In the genomic region with DNA sequence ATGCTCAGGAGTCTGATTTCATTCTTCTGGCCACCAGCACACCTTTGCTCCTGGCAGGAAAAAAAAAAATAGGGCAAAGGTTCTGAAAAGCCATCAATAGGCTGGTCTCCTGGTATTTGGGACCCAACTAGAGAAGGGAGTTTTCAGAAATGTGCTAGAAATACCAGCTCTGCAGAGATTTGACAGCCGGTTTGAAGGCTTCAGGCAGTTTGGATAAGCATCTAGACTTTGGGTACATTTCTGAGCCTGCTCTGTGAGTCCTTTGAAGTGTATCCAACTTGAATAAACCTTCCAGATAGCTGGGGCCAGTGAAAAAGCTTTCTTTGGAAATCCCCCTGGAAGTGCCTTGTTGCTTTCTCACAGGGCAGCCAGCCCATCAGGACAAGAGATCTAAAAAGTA, we compare ENCODE assay signal across 1 cellular context.
TF ChIP-seq lines count a peak whose summit lies in the region.

No MANE protein-coding gene starts in this region.

TF ChIP-seq in HepG2, 621 proteins besides CTCF, POLR2A, EP300 and RAD21:
- no peak for TF ChIP-seq ZNF724P (CRISPR knock-in tag; IDR thresholded peaks at IDR 0.05; ENCODE audit: borderline replicate concordance)
- TF ChIP-seq, protein P1, sequence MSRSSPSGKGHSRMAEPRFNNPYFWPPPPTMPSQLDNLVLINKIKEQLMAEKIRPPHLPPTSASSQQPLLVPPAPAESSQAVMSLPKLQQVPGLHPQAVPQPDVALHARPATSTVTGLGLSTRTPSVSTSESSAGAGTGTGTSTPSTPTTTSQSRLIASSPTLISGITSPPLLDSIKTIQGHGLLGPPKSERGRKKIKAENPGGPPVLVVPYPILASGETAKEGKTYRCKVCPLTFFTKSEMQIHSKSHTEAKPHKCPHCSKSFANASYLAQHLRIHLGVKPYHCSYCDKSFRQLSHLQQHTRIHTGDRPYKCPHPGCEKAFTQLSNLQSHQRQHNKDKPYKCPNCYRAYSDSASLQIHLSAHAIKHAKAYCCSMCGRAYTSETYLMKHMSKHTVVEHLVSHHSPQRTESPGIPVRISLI (CRISPR knock-in tag; IDR thresholded peaks at IDR 0.05; ENCODE audit: borderline replicate concordance) = peak; percentile 36; the same call in 1 of the 2 replicates
- TF ChIP-seq PPARG (CRISPR knock-in tag; conservative IDR thresholded peaks at IDR 0.05) = peak; percentile 69
- TF ChIP-seq, protein P2, sequence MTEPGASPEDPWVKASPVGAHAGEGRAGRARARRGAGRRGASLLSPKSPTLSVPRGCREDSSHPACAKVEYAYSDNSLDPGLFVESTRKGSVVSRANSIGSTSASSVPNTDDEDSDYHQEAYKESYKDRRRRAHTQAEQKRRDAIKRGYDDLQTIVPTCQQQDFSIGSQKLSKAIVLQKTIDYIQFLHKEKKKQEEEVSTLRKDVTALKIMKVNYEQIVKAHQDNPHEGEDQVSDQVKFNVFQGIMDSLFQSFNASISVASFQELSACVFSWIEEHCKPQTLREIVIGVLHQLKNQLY (CRISPR knock-in tag; IDR thresholded peaks at IDR 0.05) = no peak
- TF ChIP-seq RXRB (CRISPR knock-in tag; IDR thresholded peaks at IDR 0.05; ENCODE audit: borderline replicate concordance) = peak; percentile 29; the same call in 1 of the 2 replicates
